In genomic region chr3:66395635-66396034, GRCh38 we compare ENCODE assay signal across 1 cellular context.
TF ChIP-seq lines count a peak whose summit lies in the region.

No MANE protein-coding gene starts in this region.

TF ChIP-seq in H1, 55 proteins besides CTCF, POLR2A, EP300 and RAD21:
- no peak for TF ChIP-seq SIN3A (conservative IDR thresholded peaks at IDR 0.05 in 1 of 2, IDR thresholded peaks at IDR 0.05 in 1 of 2; ENCODE audit: low read depth in 1 of 2, low read length in 2 of 2)
- TF ChIP-seq, protein P1, sequence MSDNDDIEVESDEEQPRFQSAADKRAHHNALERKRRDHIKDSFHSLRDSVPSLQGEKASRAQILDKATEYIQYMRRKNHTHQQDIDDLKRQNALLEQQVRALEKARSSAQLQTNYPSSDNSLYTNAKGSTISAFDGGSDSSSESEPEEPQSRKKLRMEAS (IDR thresholded peaks at IDR 0.05): no peak
- no peak for TF ChIP-seq HDAC6 (IDR thresholded peaks at IDR 0.05; ENCODE audit: low read depth, low read length)
- TF ChIP-seq GABPA (IDR thresholded peaks at IDR 0.05; ENCODE audit: borderline replicate concordance, insufficient read depth, low read length): no peak
- TF ChIP-seq TCF12 (IDR thresholded peaks at IDR 0.05; ENCODE audit: low read depth, low read length): no peak
- TF ChIP-seq, protein P2, sequence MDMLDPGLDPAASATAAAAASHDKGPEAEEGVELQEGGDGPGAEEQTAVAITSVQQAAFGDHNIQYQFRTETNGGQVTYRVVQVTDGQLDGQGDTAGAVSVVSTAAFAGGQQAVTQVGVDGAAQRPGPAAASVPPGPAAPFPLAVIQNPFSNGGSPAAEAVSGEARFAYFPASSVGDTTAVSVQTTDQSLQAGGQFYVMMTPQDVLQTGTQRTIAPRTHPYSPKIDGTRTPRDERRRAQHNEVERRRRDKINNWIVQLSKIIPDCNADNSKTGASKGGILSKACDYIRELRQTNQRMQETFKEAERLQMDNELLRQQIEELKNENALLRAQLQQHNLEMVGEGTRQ (IDR thresholded peaks at IDR 0.05; ENCODE audit: low read length): no peak
- no peak for TF ChIP-seq SUZ12 (IDR thresholded peaks at IDR 0.05; ENCODE audit: low read length)
- no peak for TF ChIP-seq CHD2 (IDR thresholded peaks at IDR 0.05; ENCODE audit: low read length)
- no peak for TF ChIP-seq SP1 (IDR thresholded peaks at IDR 0.05; ENCODE audit: low read depth, low read length)
- no peak for TF ChIP-seq SIRT6 (IDR thresholded peaks at IDR 0.05; ENCODE audit: low read length)
